9 cellular contexts compared by ENCODE assay signal in the genomic region with DNA sequence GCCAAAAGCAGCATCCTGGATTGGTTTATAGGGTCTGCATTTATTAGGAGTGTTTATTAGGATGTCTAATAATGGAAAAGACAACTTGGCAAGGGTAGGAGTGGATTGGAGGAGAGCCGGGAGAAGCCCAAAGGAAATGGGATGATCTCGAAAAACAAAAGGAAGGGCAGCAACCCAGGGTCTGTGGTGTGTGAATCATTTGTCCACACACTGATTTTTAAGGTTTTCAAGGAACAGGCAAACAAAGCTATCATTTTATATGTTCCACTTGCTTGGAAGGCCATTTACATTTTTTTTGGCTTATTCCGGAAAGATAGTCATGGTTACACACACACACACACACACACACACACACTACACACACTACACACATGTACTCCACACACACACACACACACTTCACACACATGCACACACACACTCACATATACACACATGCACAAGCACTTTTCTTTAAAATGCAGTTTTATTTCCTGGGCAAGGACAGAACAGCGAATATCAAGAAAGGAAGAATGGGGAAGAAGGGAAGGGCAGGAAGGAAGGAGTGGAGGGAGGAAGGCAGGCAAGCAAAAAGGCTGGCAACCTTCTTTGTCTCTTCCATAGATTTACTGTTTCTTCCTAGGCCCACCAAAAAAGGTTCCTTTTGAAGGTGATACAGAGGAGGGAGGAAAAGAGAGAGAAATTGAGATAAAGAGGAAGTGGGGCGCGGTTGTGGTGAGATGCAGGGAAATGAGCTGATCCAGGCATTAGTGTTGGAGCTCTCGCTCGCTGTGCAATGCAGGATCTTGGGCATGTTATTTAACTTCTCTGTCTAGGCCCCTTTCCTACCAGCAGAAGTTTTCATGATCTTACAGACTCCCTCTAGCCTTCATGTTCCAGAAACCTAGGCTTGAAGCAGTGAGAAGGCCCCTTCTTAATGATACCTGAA.
A peak's percentile ranks its signal among the peaks of the same experiment; 100 is the strongest.
DNase-seq lines count a peak whose midpoint lies in the region; ATAC-seq and TF ChIP-seq lines count a peak whose summit lies in the region.
"Had no signal": no experiment of that assay in that cellular context is flagged by ENCODE, and none has a peak within 500 bp of the region (broad histone marks: within the 10 kb centered on the region; RNA-seq: fewer than 3 reads in every experiment).

No MANE protein-coding gene starts in this region.

- DNase-seq in NCI-H2107 (lab: John Stamatoyannopoulos, UW) (peak; percentile 41), NCI-H2107 treated with DMSO at 0.1 percent for 48 hours (lab: John Stamatoyannopoulos, UW; ENCODE audit: unreplicated experiment) (no peak), SK-N-MC (ENCODE audit: low read depth, low spot score) (no peak), mucosa of descending colon (peak in 1 of 3 donors; percentile 62), ACHN (no peak), psoas muscle (no peak), SHP77 (lab: John Stamatoyannopoulos, UW) (no peak)

- H3K36me3 ChIP-seq in SK-N-MC (ENCODE audit: insufficient read depth, low read length) (no peaks in the 10 kb centered on the region), mucosa of descending colon (ENCODE audit: low read depth) (no peaks in the 10 kb centered on the region), psoas muscle (ENCODE audit: insufficient read depth in 1 of 2, low read depth in 1 of 2) (no peaks in the 10 kb centered on the region)
- H3K36me3 ChIP-seq: heart left ventricle had no signal

- H3K9ac ChIP-seq in SK-N-MC (ENCODE audit: insufficient read length) = peak overlapping the region; percentile 21

- H3K4me3 ChIP-seq in SK-N-MC (peak overlapping the region; percentile 8), mucosa of descending colon (no peak overlapping the region), psoas muscle (no peak overlapping the region)
- H3K4me3 ChIP-seq: heart left ventricle had no signal

- WGBS in psoas muscle, 3 donors = 75 to 80% (median 79%) methylated on average over 8 of the region's 8 CpGs

- H3K9me3 ChIP-seq in SK-N-MC (ENCODE audit: low read depth, low read length) = no peaks in the 10 kb centered on the region
- no peaks in the 10 kb centered on the region for H3K9me3 ChIP-seq in mucosa of descending colon
- no peaks in the 10 kb centered on the region for H3K9me3 ChIP-seq in psoas muscle
- H3K9me3 ChIP-seq: heart left ventricle had no signal

- peak; percentile 74 for ATAC-seq in HG02885 (IDR thresholded peaks at IDR 0.05; ENCODE audit: poor library complexity, unreplicated experiment)
- peak; percentile 46 for ATAC-seq in mucosa of descending colon
- no peak for ATAC-seq in psoas muscle
- ATAC-seq: heart left ventricle had no signal

- H3K27ac ChIP-seq in SK-N-MC = peak overlapping the region; percentile 54
- no peak overlapping the region for H3K27ac ChIP-seq in psoas muscle

- H3K4me1 ChIP-seq in mucosa of descending colon (ENCODE audit: low read depth) (peaks cover 29% of the 10 kb centered on the region), psoas muscle (peaks cover 40% of the 10 kb centered on the region)

- TF ChIP-seq CTCF in mucosa of descending colon (IDR thresholded peaks at IDR 0.05) = no peak
- no peak for TF ChIP-seq CTCF in psoas muscle (IDR thresholded peaks at IDR 0.05)

- H3K27me3 ChIP-seq in psoas muscle (ENCODE audit: insufficient read depth in 3 of 3, low read length in 2 of 3) = no peaks in the 10 kb centered on the region
- H3K27me3 ChIP-seq: heart left ventricle had no signal

- intact Hi-C loops in mucosa of descending colon (cut with DNase I, micrococcal nuclease) (no loop called here), psoas muscle (cut with DNase I) (loop anchor here in 1 of 2 donors (5.0 kb wide), 1 partner anchor 575 kb away; the partner anchor contains the start of gene MGST2)

- in situ Hi-C loops in ACHN (cut with HindIII; ENCODE audit: low pct_ligation_motif_present, low pct_unique_long_range_greater_than_20kb, low sequenced_read_pairs) = no loop called here

Comparison
In these comparisons a context has a peak if more than half of its experiments do, and no peak if none do; other contexts are left out.
1. ATAC-seq: peak in HG02885 (single experiment) and mucosa of descending colon (single experiment); none in psoas muscle (0 of 4).